In genomic region chr1:40641601-40642242, GRCh38 we compare ENCODE assay signal across 18 cellular contexts. TPM values are rescaled to one million over a fixed set of nuclear protein-coding genes. Genes with fewer than 3 reads are reported as not detected.
DNase-seq lines count a peak whose midpoint lies in the region; ATAC-seq, FAIRE-seq and TF ChIP-seq lines count a peak whose summit lies in the region.
"Had no signal": no experiment of that assay in that cellular context is flagged by ENCODE, and none has a peak within 500 bp of the region (broad histone marks: within the 10 kb centered on the region; RNA-seq: fewer than 3 reads in every experiment).

No MANE protein-coding gene starts in this region.

- no peak for TF ChIP-seq EP300 in HepG2 (IDR thresholded peaks at IDR 0.05; ENCODE audit: low read depth in 2 of 2, low read length in 2 of 2)
- TF ChIP-seq EP300 in HepG2 (CRISPR knock-in tag; IDR thresholded peaks at IDR 0.05; ENCODE audit: borderline replicate concordance) = no peak

- BruUV-seq in HepG2 (replicated peaks; lab: Mats Ljungman, UMichigan) = no TSS peak

- no peak overlapping the region for H3K4me2 ChIP-seq in HepG2 (ENCODE audit: low read depth, low read length)
- no peak overlapping the region for H3K4me2 ChIP-seq in osteoblast (ENCODE audit: insufficient read depth, low read length)

- H3K27me3 ChIP-seq in HepG2 (ENCODE audit: control insufficient read depth in 1 of 2, insufficient read depth in 2 of 2, low read length in 2 of 2) (no peaks in the 10 kb centered on the region), osteoblast (ENCODE audit: insufficient read depth, low read length) (peaks cover 2% of the 10 kb centered on the region)
- no peaks in the 10 kb centered on the region for H3K27me3 ChIP-seq in CD8-positive, alpha-beta memory T cell (ENCODE audit: insufficient read depth, low read length, poor library complexity, severe bottlenecking)

- no peak overlapping the region for H3K27ac Mint-ChIP-seq in CD8-positive, alpha-beta memory T cell
- H3K27ac Mint-ChIP-seq: CD4-positive, alpha-beta memory T cell; HFFc6 had no signal

- no peak overlapping the region for H3K4me3 ChIP-seq in HepG2 (replicated peaks in 1 of 3; ENCODE audit: insufficient read depth in 1 of 3, low read depth in 2 of 3, low read length in 3 of 3)
- H3K4me3 ChIP-seq in osteoblast (ENCODE audit: insufficient read depth, low read length) = no peak overlapping the region
- H3K4me3 ChIP-seq in CD8-positive, alpha-beta memory T cell (ENCODE audit: low read length) = no peak overlapping the region
- H3K4me3 ChIP-seq: HAP-1 had no signal

- H3K36me3 ChIP-seq in HepG2 (replicated peaks in 1 of 2; ENCODE audit: control insufficient read depth in 1 of 2, insufficient read depth in 2 of 2, low read length in 2 of 2) (no peaks in the 10 kb centered on the region; a peak in 1 of 5 replicates), osteoblast (ENCODE audit: insufficient read depth, low read length) (no peaks in the 10 kb centered on the region)
- no peaks in the 10 kb centered on the region for H3K36me3 ChIP-seq in CD8-positive, alpha-beta memory T cell (ENCODE audit: insufficient read depth, low read length)
- H3K36me3 ChIP-seq: HAP-1 had no signal

- H3K79me2 ChIP-seq in HepG2 (ENCODE audit: insufficient read depth, low read length) (no peaks in the 10 kb centered on the region), osteoblast (ENCODE audit: insufficient read depth, low read length) (no peaks in the 10 kb centered on the region)

- no peak for TF ChIP-seq RAD21 in HepG2 (CRISPR knock-in tag; IDR thresholded peaks at IDR 0.05)

- no peak for TF ChIP-seq POLR2A in HepG2 (IDR thresholded peaks at IDR 0.05; ENCODE audit: insufficient read depth in 1 of 2, low read depth in 2 of 2, low read length in 2 of 2)

- ATAC-seq in HepG2 (no peak), HG02973 (IDR thresholded peaks at IDR 0.05; ENCODE audit: unreplicated experiment) (no peak)

- H3K4me3 Mint-ChIP-seq in CD8-positive, alpha-beta memory T cell = no peak overlapping the region
- H3K4me3 Mint-ChIP-seq: CD4-positive, alpha-beta memory T cell; HFFc6 had no signal

- H3K27me3 Mint-ChIP-seq in CD8-positive, alpha-beta memory T cell = peaks cover 0 to 1% of the 10 kb centered on the region in 2 donors

- 94% methylated on average over 13 of the region's 18 CpGs for WGBS in HepG2 (ENCODE audit: low lambda C conversion rate)

- H4K20me1 ChIP-seq in HepG2 (ENCODE audit: insufficient read depth, low read length) = no peaks in the 10 kb centered on the region
- H4K20me1 ChIP-seq in osteoblast (ENCODE audit: insufficient read depth, low read length) = peaks cover 3% of the 10 kb centered on the region

- intact Hi-C loops in HepG2 (cut with micrococcal nuclease; ENCODE audit: unreplicated experiment) = no loop called here

- H3K27ac ChIP-seq in angular gyrus (ENCODE audit: low read depth, low read length) = peak overlapping the region; percentile 29
- no peak overlapping the region for H3K27ac ChIP-seq in HepG2 (ENCODE audit: extremely low read length, insufficient read depth, low read length)
- H3K27ac ChIP-seq in osteoblast (ENCODE audit: low read depth, low read length) = no peak overlapping the region
- H3K27ac ChIP-seq in CD8-positive, alpha-beta memory T cell (ENCODE audit: low read depth, low read length) = no peak overlapping the region

- H3K4me1 ChIP-seq in HepG2 (ENCODE audit: insufficient read depth, low read length) (peaks cover 20% of the 10 kb centered on the region), osteoblast (ENCODE audit: insufficient read depth, low read length) (peaks cover 7% of the 10 kb centered on the region)
- no peaks in the 10 kb centered on the region for H3K4me1 ChIP-seq in CD8-positive, alpha-beta memory T cell (ENCODE audit: insufficient read depth, low read length)
- H3K4me1 ChIP-seq: Caco-2, HAP-1 had no signal

- FAIRE-seq in HepG2 (lab: Jason Lieb, UNC) = no peak
- FAIRE-seq: G401.6, GM12892, GM19239, H54 had no signal

- in situ Hi-C loops in HepG2 (cut with HindIII; ENCODE audit: extremely low pct_ligation_motif_present, low pct_unique_long_range_greater_than_20kb) = no loop called here

- H3K9me3 ChIP-seq in HepG2 (ENCODE audit: low read length) = no peaks in the 10 kb centered on the region
- no peaks in the 10 kb centered on the region for H3K9me3 ChIP-seq in osteoblast (ENCODE audit: low read depth, low read length)
- H3K9me3 ChIP-seq in CD8-positive, alpha-beta memory T cell (ENCODE audit: low read length) = no peaks in the 10 kb centered on the region
- H3K9me3 ChIP-seq: Caco-2, HAP-1 had no signal

- POLR2A ChIA-PET in HepG2 (lab: Yijun Ruan, JAX) = no interaction called here
- POLR2A ChIA-PET in CD8-positive, alpha-beta memory T cell (lab: Charles Lee) = no interaction called here

- peaks cover 0 to 10% (median 2%) of the 10 kb centered on the region in 3 donors for H3K4me1 Mint-ChIP-seq in CD8-positive, alpha-beta memory T cell

- H3K36me3 Mint-ChIP-seq in CD8-positive, alpha-beta memory T cell = peaks cover 0 to 3% (median 0%) of the 10 kb centered on the region in 3 donors

- H2AFZ ChIP-seq in HepG2 (ENCODE audit: low read length) = no peak overlapping the region
- H2AFZ ChIP-seq in osteoblast (ENCODE audit: low read length) = no peak overlapping the region

- H3K9ac ChIP-seq in HepG2 (ENCODE audit: insufficient read depth, low read depth, low read length) = no peak overlapping the region

- H3K9me3 Mint-ChIP-seq in CD8-positive, alpha-beta memory T cell = no peaks in the 10 kb centered on the region
- H3K9me3 Mint-ChIP-seq: CD4-positive, alpha-beta memory T cell; HFFc6 had no signal

- TF ChIP-seq CTCF in HepG2 (CRISPR knock-in tag; IDR thresholded peaks at IDR 0.05) (no peak), osteoblast (IDR thresholded peaks at IDR 0.05; ENCODE audit: extremely low read depth, low read depth, low read length) (no peak)

- CTCF ChIA-PET in HepG2 (lab: Yijun Ruan, JAX; ENCODE audit: low intra/inter-chr PET ratio, low total read pairs) = no interaction called here
- CTCF ChIA-PET in CD8-positive, alpha-beta memory T cell (lab: Charles Lee) = no interaction called here

- DNase-seq in HepG2 (ENCODE audit: low spot score) = no peak
- DNase-seq in osteoblast (ENCODE audit: insufficient read length, low spot score, missing footprints) = peak; percentile 6
- no peak for DNase-seq in CD8-positive, alpha-beta memory T cell
- DNase-seq in activated CD4-positive, alpha-beta T cell treated with anti-CD3 and anti-CD28 coated beads for 4 hours = no peak
- DNase-seq: C1 segment of cervical spinal cord; Caco-2; CD4-positive, alpha-beta memory T cell; DMS153; DND-41; GOT3; HFFc6 had no signal

RNA-seq across cellular contexts. Expression of gene RIMS3, which starts 23.8 kb away (rescaled TPM):
- total RNA-seq in HepG2 (2016; rRNA removed; fragmentation: Illumina TruSeq; extraction: Trizol) (5.4 TPM in 2 replicates), osteoblast (3.5 and 6.2 TPM in 2 replicates)
- total RNA-seq in HepG2 (2016; cell fraction: cytosol; rRNA removed; fragmentation: Illumina TruSeq; extraction: Trizol; ENCODE audit: low read depth) = 4.3 and 5.4 TPM in 2 replicates
- total RNA-seq in HepG2 (2016; cell fraction: insoluble cytoplasmic fraction; rRNA removed; fragmentation: Illumina TruSeq; extraction: Trizol) = 4.6 and 5.5 TPM in 2 replicates
- 7.8 and 9.0 TPM in 2 replicates for total RNA-seq in HepG2 (2016; cell fraction: membrane; rRNA removed; fragmentation: Illumina TruSeq; extraction: Trizol)
- 3.8 and 4.7 TPM in 2 replicates for total RNA-seq in HepG2 (2016; cell fraction: nucleus; rRNA removed; fragmentation: Illumina TruSeq; extraction: Trizol)
- 2.1 and 3.4 TPM in 2 replicates for polyA plus RNA-seq in HepG2 (2011; rRNA removed)
- 1.6 and 1.8 TPM in 2 replicates for polyA plus RNA-seq in HepG2 (2011; cell fraction: cytosol; rRNA removed)
- polyA plus RNA-seq in HepG2 (2011; cell fraction: nucleus; rRNA removed) = 7.7 and 9.6 TPM in 2 replicates
- 2.2 and 3.0 TPM in 2 replicates for polyA plus RNA-seq in HepG2 (2012)
- 6.0 TPM in 2 replicates for polyA plus RNA-seq in HepG2 (2016; cell fraction: cytosol; fragmentation: Illumina TruSeq; extraction: Trizol; ENCODE audit: low read depth)
- 3.3 and 3.7 TPM in 2 replicates for polyA plus RNA-seq in HepG2 (2016; cell fraction: insoluble cytoplasmic fraction; fragmentation: Illumina TruSeq; extraction: Trizol; ENCODE audit: low read depth)
- 7.1 and 8.4 TPM in 2 replicates for polyA plus RNA-seq in HepG2 (2016; cell fraction: membrane; fragmentation: Illumina TruSeq; extraction: Trizol; ENCODE audit: low read depth)
- 5.6 and 5.8 TPM in 2 replicates for polyA plus RNA-seq in HepG2 (2016; cell fraction: nucleus; fragmentation: Illumina TruSeq; extraction: Trizol; ENCODE audit: insufficient read depth, low read depth)
- polyA minus RNA-seq in HepG2 (2011; rRNA and poly(A)+ RNA removed; ENCODE audit: low replicate concordance) = 1.1 and 3.7 TPM in 2 replicates
- polyA minus RNA-seq in HepG2 (2011; cell fraction: cytosol; rRNA and poly(A)+ RNA removed) = 1.5 and 1.9 TPM in 2 replicates
- polyA minus RNA-seq in HepG2 (2011; cell fraction: nucleus; rRNA and poly(A)+ RNA removed) = 2.4 and 3.1 TPM in 2 replicates
- 1 to 10 TPM; 1.4 to 1.7 TPM for total RNA-seq in CD8-positive, alpha-beta memory T cell
- 5.4 TPM for polyA plus RNA-seq in CD8-positive, alpha-beta memory T cell

RNA-seq across cellular contexts. Expression of gene NFYC, which starts 49.8 kb away (rescaled TPM):
- 33.9 and 41.3 TPM in 2 replicates for total RNA-seq in HepG2 (2016; rRNA removed; fragmentation: Illumina TruSeq; extraction: Trizol)
- total RNA-seq in HepG2 (2016; cell fraction: cytosol; rRNA removed; fragmentation: Illumina TruSeq; extraction: Trizol; ENCODE audit: low read depth) = 25.9 and 26.3 TPM in 2 replicates
- 33.9 and 40.9 TPM in 2 replicates for total RNA-seq in HepG2 (2016; cell fraction: insoluble cytoplasmic fraction; rRNA removed; fragmentation: Illumina TruSeq; extraction: Trizol)
- 39.1 and 40.3 TPM in 2 replicates for total RNA-seq in HepG2 (2016; cell fraction: membrane; rRNA removed; fragmentation: Illumina TruSeq; extraction: Trizol)
- total RNA-seq in HepG2 (2016; cell fraction: nucleus; rRNA removed; fragmentation: Illumina TruSeq; extraction: Trizol) = 32.4 and 36.8 TPM in 2 replicates
- 69.6 and 73.7 TPM in 2 replicates for polyA plus RNA-seq in HepG2 (2011; rRNA removed)
- polyA plus RNA-seq in HepG2 (2011; cell fraction: cytosol; rRNA removed) = 53.5 and 68.5 TPM in 2 replicates
- polyA plus RNA-seq in HepG2 (2011; cell fraction: nucleus; rRNA removed) = 81.8 and 103 TPM in 2 replicates
- polyA plus RNA-seq in HepG2 (2012) = 34.0 and 34.2 TPM in 2 replicates
- 36.8 and 37.1 TPM in 2 replicates for polyA plus RNA-seq in HepG2 (2016; cell fraction: cytosol; fragmentation: Illumina TruSeq; extraction: Trizol; ENCODE audit: low read depth)
- 67.3 and 76.9 TPM in 2 replicates for polyA plus RNA-seq in HepG2 (2016; cell fraction: insoluble cytoplasmic fraction; fragmentation: Illumina TruSeq; extraction: Trizol; ENCODE audit: low read depth)
- 46.4 and 53.8 TPM in 2 replicates for polyA plus RNA-seq in HepG2 (2016; cell fraction: membrane; fragmentation: Illumina TruSeq; extraction: Trizol; ENCODE audit: low read depth)
- 88.2 and 99.1 TPM in 2 replicates for polyA plus RNA-seq in HepG2 (2016; cell fraction: nucleus; fragmentation: Illumina TruSeq; extraction: Trizol; ENCODE audit: insufficient read depth, low read depth)
- polyA minus RNA-seq in HepG2 (2011; rRNA and poly(A)+ RNA removed; ENCODE audit: low replicate concordance) = 97.3 and 101 TPM in 2 replicates
- 34.4 and 38.4 TPM in 2 replicates for polyA minus RNA-seq in HepG2 (2011; cell fraction: cytosol; rRNA and poly(A)+ RNA removed)
- polyA minus RNA-seq in HepG2 (2011; cell fraction: nucleus; rRNA and poly(A)+ RNA removed) = 57.3 and 58.2 TPM in 2 replicates
- total RNA-seq in osteoblast = 24.2 TPM in 2 replicates
- 10 to 100 TPM; 61.3 to 61.6 TPM for total RNA-seq in CD8-positive, alpha-beta memory T cell
- polyA plus RNA-seq in CD8-positive, alpha-beta memory T cell = 51.3 TPM
